In genomic region chr7:28675429-28675828, GRCh38 we compare ENCODE assay signal across 1 cellular context.
TF ChIP-seq lines count a peak whose summit lies in the region.

No MANE protein-coding gene starts in this region.

TF ChIP-seq in HEK293, 187 proteins besides CTCF, POLR2A, EP300 and RAD21 (continued from another document):
- TF ChIP-seq HOXD13 (CRISPR knock-in tag; IDR thresholded peaks at IDR 0.05; ENCODE audit: borderline replicate concordance) (no peak), MZF1 (tag by site-specific recombination; IDR thresholded peaks at IDR 0.05; ENCODE audit: borderline replicate concordance) (0 out of 2 replicates have a peak, but pooled peaks have one; percentile 25), ZBTB7A (tag by site-specific recombination; IDR thresholded peaks at IDR 0.05; ENCODE audit: low read depth) (no peak), ZIC2 (tag by site-specific recombination; IDR thresholded peaks at IDR 0.05) (no peak), ZXDB (tag by site-specific recombination; IDR thresholded peaks at IDR 0.05) (0 out of 2 replicates have a peak, but pooled peaks have one; percentile 32), ZNF596 (tag by site-specific recombination; IDR thresholded peaks at IDR 0.05) (0 out of 2 replicates have a peak, but pooled peaks have one; percentile 25)
